In genomic region chr17:8124350-8125195, GRCh38 we compare ENCODE assay signal across 9 cellular contexts. TPM values are rescaled to one million over a fixed set of nuclear protein-coding genes. Genes with fewer than 3 reads are reported as not detected.
DNase-seq lines count a peak whose midpoint lies in the region; ATAC-seq and TF ChIP-seq lines count a peak whose summit lies in the region.
"Had no signal": no experiment of that assay in that cellular context is flagged by ENCODE, and none has a peak within 500 bp of the region (broad histone marks: within the 10 kb centered on the region; RNA-seq: fewer than 3 reads in every experiment).

No MANE protein-coding gene starts in this region.

- peaks cover 14% of the 10 kb centered on the region for H3K27me3 Mint-ChIP-seq in CD8-positive, alpha-beta T cell (ENCODE audit: low read depth)
- peaks cover 25% of the 10 kb centered on the region for H3K27me3 Mint-ChIP-seq in activated T-cell treated with anti-CD3 and anti-CD28 coated beads, Interleukin-2, amount 50 U/mL, for 72 hours (ENCODE audit: low read depth)

- no peaks in the 10 kb centered on the region for H3K9me3 Mint-ChIP-seq in CD8-positive, alpha-beta T cell
- H3K9me3 Mint-ChIP-seq in activated T-cell treated with anti-CD3 and anti-CD28 coated beads, Interleukin-2, amount 50 U/mL, for 72 hours, result no peaks in the 10 kb centered on the region

- peaks cover 6% of the 10 kb centered on the region for H3K36me3 Mint-ChIP-seq in CD8-positive, alpha-beta T cell
- peaks cover 3 to 15% of the 10 kb centered on the region in 2 donors for H3K36me3 Mint-ChIP-seq in activated T-cell treated with anti-CD3 and anti-CD28 coated beads, Interleukin-2, amount 50 U/mL, for 72 hours (ENCODE audit: insufficient read depth in 2 of 2)

- H3K27ac Mint-ChIP-seq in CD8-positive, alpha-beta T cell, result peak overlapping the region; percentile 95
- H3K27ac Mint-ChIP-seq in activated T-cell treated with anti-CD3 and anti-CD28 coated beads, Interleukin-2, amount 50 U/mL, for 72 hours, result peak overlapping the region; percentile 67

- peak overlapping the region; percentile 6; the same call in 1 of the 2 replicates for H2AFZ ChIP-seq in KMS-11 (ENCODE audit: low read depth)

- no peak overlapping the region for H3K27ac ChIP-seq in CD8-positive, alpha-beta T cell (ENCODE audit: low read depth, low read length)
- no peak overlapping the region for H3K27ac ChIP-seq in KMS-11
- H3K27ac ChIP-seq in iPS-18a (ENCODE audit: low read length), result no peak overlapping the region
- H3K27ac ChIP-seq in stomach, result peak overlapping the region in 1 of 5 donors; percentile 64
- H3K27ac ChIP-seq in transverse colon, result no peak overlapping the region

- H3K4me3 Mint-ChIP-seq in CD8-positive, alpha-beta T cell, result peak overlapping the region; percentile 91
- peak overlapping the region; percentile 83 to 88 for H3K4me3 Mint-ChIP-seq in activated T-cell treated with anti-CD3 and anti-CD28 coated beads, Interleukin-2, amount 50 U/mL, for 72 hours

- WGBS in stomach, 5 donors, result 3 to 5% (median 4%) methylated on average over 24 of the region's 24 CpGs
- 2 to 4% methylated on average over 11 to 24 of the region's 24 CpGs for WGBS in transverse colon (ENCODE audit: low coverage in 1 of 2), 2 donors

- ATAC-seq in CD8-positive, alpha-beta T cell, result no peak
- no peak for ATAC-seq in activated T-cell treated with anti-CD3 and anti-CD28 coated beads, Interleukin-2, amount 50 U/mL, for 72 hours (replicated peaks in 1 of 2)
- ATAC-seq in HG02623 (IDR thresholded peaks at IDR 0.05; ENCODE audit: unreplicated experiment), result no peak
- ATAC-seq in GM18505 (IDR thresholded peaks at IDR 0.05; ENCODE audit: unreplicated experiment), result no peak

- no peaks in the 10 kb centered on the region for H3K36me3 ChIP-seq in CD8-positive, alpha-beta T cell (ENCODE audit: insufficient read depth, low read length)
- no peaks in the 10 kb centered on the region for H3K36me3 ChIP-seq in KMS-11 (ENCODE audit: insufficient read depth)
- no peaks in the 10 kb centered on the region for H3K36me3 ChIP-seq in iPS-18a (ENCODE audit: control insufficient read depth, low read depth, low read length)
- H3K36me3 ChIP-seq in stomach, result no peaks in the 10 kb centered on the region
- H3K36me3 ChIP-seq in transverse colon, result no peaks in the 10 kb centered on the region

- no peak for TF ChIP-seq CTCF in CD8-positive, alpha-beta T cell (IDR thresholded peaks at IDR 0.05)
- TF ChIP-seq CTCF in KMS-11 (conservative IDR thresholded peaks at IDR 0.05; ENCODE audit: low read depth, low read length), result no peak
- no peak for TF ChIP-seq CTCF in stomach (IDR thresholded peaks at IDR 0.05)
- no peak for TF ChIP-seq CTCF in transverse colon (IDR thresholded peaks at IDR 0.05)

- no peak for TF ChIP-seq EP300 in stomach (IDR thresholded peaks at IDR 0.05)
- no peak for TF ChIP-seq EP300 in transverse colon (IDR thresholded peaks at IDR 0.05; ENCODE audit: low read depth)

- intact Hi-C loops in CD8-positive, alpha-beta T cell (cut with DNase I, micrococcal nuclease), result loop anchor here (1.0 to 10.0 kb wide), 2 partner anchors 14 to 260 kb away; partner anchors contain the start of gene RPL26 (in 1 of the 2)
- intact Hi-C loops in stomach (cut with DNase I; ENCODE audit: low total_unique reads), result no loop called here
- intact Hi-C loops in transverse colon (cut with DNase I; ENCODE audit: low total_unique reads), result loop anchor here (10.0 kb wide), 1 partner anchor 60 kb away; no protein-coding TSS in a partner anchor

- CTCF ChIA-PET in CD8-positive, alpha-beta T cell (lab: Charles Lee), result interaction anchor here (0.7 to 3.3 kb wide), 14 partner anchors 12 to 176 kb away, joined by 3 to 18 read pairs (median 4); no protein-coding TSS in a partner anchor

- no peaks in the 10 kb centered on the region for H3K79me2 ChIP-seq in KMS-11 (ENCODE audit: insufficient read depth, low read depth)

- in situ Hi-C loops in transverse colon (cut with MboI; ENCODE audit: low pct_ligation_motif_present in 1 of 4, low pct_unique_long_range_greater_than_20kb in 1 of 4, low sequenced_read_pairs in 3 of 4), result loop anchor here in 1 of 4 donors (25.0 kb wide), 1 partner anchor 887 kb away; the partner anchor contains the start of genes DVL2, GABARAP and PHF23

- H4K20me1 ChIP-seq in KMS-11 (ENCODE audit: insufficient read depth), result no peaks in the 10 kb centered on the region

- POLR2A ChIA-PET in CD8-positive, alpha-beta T cell (lab: Charles Lee), result interaction anchor here (0.5 to 6.7 kb wide), 11 partner anchors 14 to 335 kb away, joined by 3 to 64 read pairs (median 3); partner anchors contain the start of genes CTC1 and SLC25A35

- H3K4me1 Mint-ChIP-seq in CD8-positive, alpha-beta T cell (ENCODE audit: low read depth), result peaks cover 59% of the 10 kb centered on the region
- peaks cover 62% of the 10 kb centered on the region for H3K4me1 Mint-ChIP-seq in activated T-cell treated with anti-CD3 and anti-CD28 coated beads, Interleukin-2, amount 50 U/mL, for 72 hours (ENCODE audit: low read depth)

- peaks cover 54% of the 10 kb centered on the region for H3K4me1 ChIP-seq in CD8-positive, alpha-beta T cell (ENCODE audit: insufficient read depth, low read length)
- H3K4me1 ChIP-seq in KMS-11 (ENCODE audit: low read depth, poor library complexity, severe bottlenecking) (no peaks in the 10 kb centered on the region), iPS-18a (ENCODE audit: control insufficient read depth, low read depth, low read length) (peaks cover 11% of the 10 kb centered on the region), stomach (peaks cover 73 to 81% (median 78%) of the 10 kb centered on the region in 4 donors), transverse colon (peaks cover 46 to 75% (median 65%) of the 10 kb centered on the region in 4 donors)

- H3K4me3 ChIP-seq in CD8-positive, alpha-beta T cell (ENCODE audit: low read depth, low read length), result peak overlapping the region; percentile 93
- H3K4me3 ChIP-seq in KMS-11 (IDR thresholded peaks at IDR 0.05; ENCODE audit: insufficient read depth, low read depth, low read length), result no peak overlapping the region
- H3K4me3 ChIP-seq in iPS-18a (ENCODE audit: low read length), result peak overlapping the region; percentile 79
- peak overlapping the region; percentile 43 to 70 (median 50) for H3K4me3 ChIP-seq in stomach
- peak overlapping the region in 2 of 4 donors; percentile 44 to 74 for H3K4me3 ChIP-seq in transverse colon

- H3K9me3 ChIP-seq in CD8-positive, alpha-beta T cell (ENCODE audit: low read length), result no peaks in the 10 kb centered on the region
- H3K9me3 ChIP-seq in iPS-18a (ENCODE audit: control insufficient read depth, low read depth, low read length) (no peaks in the 10 kb centered on the region), stomach (no peaks in the 10 kb centered on the region), transverse colon (no peaks in the 10 kb centered on the region)

- DNase-seq in CD8-positive, alpha-beta T cell, result peak in 1 of 7 experiments; percentile 26
- peak; percentile 38 to 58 for DNase-seq in activated T-cell treated with anti-CD3 and anti-CD28 coated beads, Interleukin-2, amount 50 U/mL, for 72 hours
- DNase-seq in stomach (no peak), transverse colon (no peak)

- no peaks in the 10 kb centered on the region for H3K27me3 ChIP-seq in CD8-positive, alpha-beta T cell (ENCODE audit: insufficient read depth, low read length)
- H3K27me3 ChIP-seq in KMS-11 (ENCODE audit: insufficient read depth, low read depth), result no peaks in the 10 kb centered on the region
- H3K27me3 ChIP-seq in iPS-18a (ENCODE audit: control insufficient read depth, insufficient read depth, low read length), result peaks cover 71% of the 10 kb centered on the region
- H3K27me3 ChIP-seq in stomach, result peaks cover 0 to 91% (median 55%) of the 10 kb centered on the region in 3 donors
- H3K27me3 ChIP-seq in transverse colon, result peaks cover 76% of the 10 kb centered on the region

- H3K9ac ChIP-seq in KMS-11 (no peak overlapping the region), iPS-18a (ENCODE audit: low read length) (no peak overlapping the region)

- TF ChIP-seq POLR2A in stomach (IDR thresholded peaks at IDR 0.05), result no peak
- no peak for TF ChIP-seq POLR2A in GM18505 (IDR thresholded peaks at IDR 0.05; ENCODE audit: borderline replicate concordance, extremely low read depth, insufficient read depth, insufficient read length)
- TF ChIP-seq POLR2A in transverse colon (IDR thresholded peaks at IDR 0.05), result no peak

- H3K4me2 ChIP-seq in KMS-11, result peak overlapping the region; percentile 48; the same call in 1 of the 2 replicates

RNA-seq across cellular contexts. Expression of gene HES7, which starts 0.7 kb away (rescaled TPM):
- total RNA-seq in CD8-positive, alpha-beta T cell, result under 1 TPM; 0.30 to 0.92 TPM
- 1 to 10 TPM; 1.5 to 4.3 TPM for total RNA-seq in activated T-cell treated with anti-CD3 and anti-CD28 coated beads, Interleukin-2, amount 50 U/mL, for 72 hours
- total RNA-seq in stomach, result not detected
- polyA plus RNA-seq in stomach, result under 1 TPM in 2 of 3 donors, not detected in 1; 0.58 to 0.92 TPM
- not detected for total RNA-seq in transverse colon

RNA-seq across cellular contexts. Expression of gene ALOXE3, which starts 6.3 kb away (rescaled TPM):
- total RNA-seq in CD8-positive, alpha-beta T cell, result under 1 TPM; 0.11 to 0.33 TPM
- total RNA-seq in activated T-cell treated with anti-CD3 and anti-CD28 coated beads, Interleukin-2, amount 50 U/mL, for 72 hours, result not detected
- total RNA-seq in stomach (not detected), transverse colon (under 1 TPM in 1 of 4 donors, not detected in 3; 0.79 TPM)
- polyA plus RNA-seq in stomach, result under 1 TPM in 2 of 3 donors, not detected in 1; 0.12 to 0.43 TPM
- total RNA-seq: NCI-H460 had no signal

RNA-seq across cellular contexts. Expression of gene PER1, which starts 27.6 kb away (rescaled TPM):
- 1,000 to 10,000 TPM; 1,922 to 1,926 TPM for total RNA-seq in CD8-positive, alpha-beta T cell
- 10 to 100 TPM; 58.2 to 78.5 TPM for total RNA-seq in activated T-cell treated with anti-CD3 and anti-CD28 coated beads, Interleukin-2, amount 50 U/mL, for 72 hours
- 100 to 1,000 TPM in 3 of 5 donors, 10 to 100 TPM in 2; 16.2 to 163 (median 137) TPM for total RNA-seq in stomach
- 10 to 100 TPM; 47.2 to 69.4 (median 66.7) TPM for polyA plus RNA-seq in stomach
- total RNA-seq in transverse colon, result 100 to 1,000 TPM in 2 of 4 donors, 10 to 100 TPM in 2; 55.9 to 211 (median 109) TPM

RNA-seq across cellular contexts. Expression of gene ALOX12B, which starts 37.1 kb away (rescaled TPM):
- under 1 TPM in 1 of 2 experiments, not detected in 1; 0.68 TPM for total RNA-seq in CD8-positive, alpha-beta T cell
- 1 to 10 TPM; 1.3 to 4.1 TPM for total RNA-seq in activated T-cell treated with anti-CD3 and anti-CD28 coated beads, Interleukin-2, amount 50 U/mL, for 72 hours
- total RNA-seq in stomach (not detected), transverse colon (not detected)
- under 1 TPM in 1 of 3 donors, not detected in 2; 0.88 TPM for polyA plus RNA-seq in stomach

RNA-seq across cellular contexts. Expression of gene VAMP2, which starts 38.2 kb away (rescaled TPM):
- total RNA-seq in CD8-positive, alpha-beta T cell, result 100 to 1,000 TPM; 302 to 303 TPM
- 10 to 100 TPM; 71.3 to 73.6 TPM for total RNA-seq in activated T-cell treated with anti-CD3 and anti-CD28 coated beads, Interleukin-2, amount 50 U/mL, for 72 hours
- total RNA-seq in stomach, result 100 to 1,000 TPM in 1 of 5 donors, 10 to 100 TPM in 2, 1 to 10 TPM in 2; 6.7 to 104 (median 17.3) TPM
- 10 to 100 TPM; 32.4 to 58.8 (median 43.1) TPM for polyA plus RNA-seq in stomach
- total RNA-seq in transverse colon, result 10 to 100 TPM; 20.9 to 49.4 (median 30.1) TPM

Comparison
In these comparisons a context has a peak if more than half of its experiments do, and no peak if none do; other contexts are left out.
1. DNase-seq: peak in activated T-cell treated with anti-CD3 and anti-CD28 coated beads, Interleukin-2, amount 50 U/mL, for 72 hours (2 of 2); none in stomach (single experiment) and transverse colon (single experiment).
2. RNA of gene PER1, which starts 27.6 kb away (total RNA-seq): 1,922 to 1,926 TPM in CD8-positive, alpha-beta T cell; 16.2 to 163 TPM in stomach, 55.9 to 211 TPM in transverse colon and 58.2 to 78.5 TPM in activated T-cell treated with anti-CD3 and anti-CD28 coated beads, Interleukin-2, amount 50 U/mL, for 72 hours; every median in the first group is over 4 times any median in the second.